In the genomic region with DNA sequence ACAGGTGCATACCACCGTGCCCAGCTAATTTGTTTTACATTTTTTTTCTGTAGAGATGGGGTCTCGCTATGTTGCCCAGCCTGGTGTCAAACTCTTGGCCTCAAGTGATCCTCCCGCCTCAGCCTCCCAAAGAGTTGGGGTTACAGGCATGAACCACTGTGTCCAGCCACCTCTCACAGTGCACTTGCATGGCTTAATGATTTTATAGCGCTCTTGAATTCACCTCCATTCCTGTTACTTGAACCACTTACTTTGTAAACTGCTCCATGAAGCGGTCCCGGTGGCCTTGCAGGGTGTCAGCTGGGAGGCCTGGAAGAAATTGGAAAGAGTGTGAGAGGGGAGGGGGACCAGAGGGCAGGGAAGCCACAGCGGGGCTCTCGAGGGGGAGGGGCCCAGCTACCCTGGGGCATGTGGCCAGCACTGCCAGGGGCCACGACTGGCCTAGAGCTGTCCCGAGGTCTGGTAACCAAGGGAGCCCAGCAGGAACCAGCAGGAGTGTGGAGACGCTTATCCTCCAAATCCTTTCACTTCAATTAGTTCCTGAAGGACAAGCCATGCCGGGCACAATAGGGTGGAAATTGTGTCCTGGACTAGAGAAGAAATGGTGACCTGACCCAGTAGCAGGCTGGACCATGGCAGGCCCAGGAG, we compare ENCODE assay signal across 11 cellular contexts.
"Had no signal": no experiment of that assay in that cellular context is flagged by ENCODE, and none has a peak within 500 bp of the region (broad histone marks: within the 10 kb centered on the region; RNA-seq: fewer than 3 reads in every experiment).

No MANE protein-coding gene starts in this region.

- H3K27me3 ChIP-seq: breast epithelium, heart right ventricle, suprapubic skin, upper lobe of left lung had no signal

- ATAC-seq: heart right ventricle, T-helper 17 cell had no signal

- H3K27ac ChIP-seq: breast epithelium, suprapubic skin had no signal

- H3K4me1 Mint-ChIP-seq: activated naive CD4-positive, alpha-beta T cell treated with anti-CD3 and anti-CD28 coated beads, Interleukin-2, amount 50 U/mL, for 24 hours had no signal

- H3K27me3 Mint-ChIP-seq: activated naive CD4-positive, alpha-beta T cell treated with anti-CD3 and anti-CD28 coated beads, Interleukin-2, amount 50 U/mL, for 24 hours; T-helper 17 cell had no signal

- H3K27ac Mint-ChIP-seq: activated naive CD4-positive, alpha-beta T cell treated with anti-CD3 and anti-CD28 coated beads, Interleukin-2, amount 50 U/mL, for 24 hours; T-helper 17 cell had no signal

- H3K4me3 ChIP-seq: breast epithelium, heart right ventricle, suprapubic skin, upper lobe of left lung had no signal

- H3K36me3 Mint-ChIP-seq: activated naive CD4-positive, alpha-beta T cell treated with anti-CD3 and anti-CD28 coated beads, Interleukin-2, amount 50 U/mL, for 24 hours had no signal

- H3K9me3 Mint-ChIP-seq: activated naive CD4-positive, alpha-beta T cell treated with anti-CD3 and anti-CD28 coated beads, Interleukin-2, amount 50 U/mL, for 24 hours had no signal

- H3K4me3 Mint-ChIP-seq: activated naive CD4-positive, alpha-beta T cell treated with anti-CD3 and anti-CD28 coated beads, Interleukin-2, amount 50 U/mL, for 24 hours; T-helper 17 cell had no signal

- H3K36me3 ChIP-seq: breast epithelium had no signal

- H3K9me3 ChIP-seq: breast epithelium, heart right ventricle, suprapubic skin, upper lobe of left lung had no signal

- DNase-seq: foreskin melanocyte; heart right ventricle; kidney; occipital lobe; stimulated activated CD4-positive, alpha-beta T cell treated with anti-CD3 and anti-CD28 coated beads, Interleukin-2, amount 100 ng/mL, for 48 hours; stimulated activated naive CD4-positive, alpha-beta T cell treated with Interleukin-2 at 50 U/mL for 16 hours; T-helper 17 cell; upper lobe of left lung had no signal
